Comparison of ENCODE assay signal across 7 cellular contexts in the genomic region with DNA sequence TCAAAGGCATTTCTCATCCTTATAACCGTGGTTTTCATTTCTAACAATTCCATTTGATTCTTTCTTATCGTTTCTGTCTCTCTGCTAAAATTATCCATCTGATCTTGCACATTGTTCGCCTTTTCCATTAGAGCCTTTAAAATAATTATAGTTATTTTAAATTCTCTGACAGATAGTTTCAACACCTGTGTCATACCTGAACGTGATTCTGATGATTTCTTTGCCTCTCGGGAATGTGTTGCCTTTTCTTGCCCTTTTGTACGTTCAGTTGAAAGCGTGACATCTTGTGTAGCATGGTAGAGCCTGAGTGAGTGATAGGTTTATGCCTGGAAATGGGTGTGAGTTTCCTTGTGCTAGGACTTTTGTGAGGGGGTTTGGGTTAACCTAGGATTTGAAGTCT.
"Had no signal": no experiment of that assay in that cellular context is flagged by ENCODE, and none has a peak within 500 bp of the region (broad histone marks: within the 10 kb centered on the region; RNA-seq: fewer than 3 reads in every experiment).

No MANE protein-coding gene starts in this region.

- DNase-seq: H9, HCEC 1CT, HFFc6 had no signal

- H3K4me1 Mint-ChIP-seq: H9 had no signal

- H3K4me3 ChIP-seq: GM23338 had no signal

- H3K9me3 Mint-ChIP-seq: GM23338, H9, HFFc6, IgD-negative memory B cell had no signal

- H3K27ac Mint-ChIP-seq: GM23338, H9, HFFc6, IgD-negative memory B cell had no signal

- H3K27ac ChIP-seq: HL-60 had no signal

- ATAC-seq: GM23338, HepG2 had no signal

- H3K4me3 Mint-ChIP-seq: GM23338, H9, HFFc6, IgD-negative memory B cell had no signal
